1 cellular context compared by ENCODE assay signal in the genomic region with DNA sequence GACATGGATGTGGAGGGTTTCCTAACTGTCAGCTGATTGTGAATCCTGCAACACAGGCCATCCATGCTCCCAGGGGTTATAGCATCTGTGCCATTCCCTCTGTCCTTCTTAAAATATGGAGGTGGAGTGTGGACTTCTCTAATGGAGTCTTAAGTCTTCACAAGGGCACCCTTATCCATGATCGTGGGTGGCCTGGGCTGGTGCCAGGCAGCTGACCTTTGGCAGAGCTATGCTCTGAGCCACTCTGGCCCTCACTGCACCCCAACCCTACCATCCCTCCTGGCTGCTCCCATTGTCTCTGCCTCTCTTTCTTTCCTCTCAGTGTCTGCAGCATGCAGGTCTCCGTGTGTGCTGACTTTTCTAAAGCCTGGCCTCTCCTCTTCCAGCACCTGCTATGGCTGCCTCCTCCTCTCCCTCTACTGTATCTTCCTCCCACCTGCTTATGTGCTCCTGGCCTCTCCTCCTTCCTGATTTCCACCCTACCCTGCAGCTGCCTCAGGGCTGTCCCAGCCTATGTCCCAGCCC.
A peak's percentile ranks its signal among the peaks of the same experiment; 100 is the strongest.
TF ChIP-seq lines count a peak whose summit lies in the region.

No MANE protein-coding gene starts in this region.

TF ChIP-seq in HEK293, 187 proteins besides CTCF, POLR2A, EP300 and RAD21 (continued from another document):
- peak; percentile 24; the same call in 1 of the 2 replicates for TF ChIP-seq EGR2 (tag by site-specific recombination; IDR thresholded peaks at IDR 0.05; ENCODE audit: low read depth)
